Comparison of ENCODE assay signal across 11 cellular contexts in the genomic region with DNA sequence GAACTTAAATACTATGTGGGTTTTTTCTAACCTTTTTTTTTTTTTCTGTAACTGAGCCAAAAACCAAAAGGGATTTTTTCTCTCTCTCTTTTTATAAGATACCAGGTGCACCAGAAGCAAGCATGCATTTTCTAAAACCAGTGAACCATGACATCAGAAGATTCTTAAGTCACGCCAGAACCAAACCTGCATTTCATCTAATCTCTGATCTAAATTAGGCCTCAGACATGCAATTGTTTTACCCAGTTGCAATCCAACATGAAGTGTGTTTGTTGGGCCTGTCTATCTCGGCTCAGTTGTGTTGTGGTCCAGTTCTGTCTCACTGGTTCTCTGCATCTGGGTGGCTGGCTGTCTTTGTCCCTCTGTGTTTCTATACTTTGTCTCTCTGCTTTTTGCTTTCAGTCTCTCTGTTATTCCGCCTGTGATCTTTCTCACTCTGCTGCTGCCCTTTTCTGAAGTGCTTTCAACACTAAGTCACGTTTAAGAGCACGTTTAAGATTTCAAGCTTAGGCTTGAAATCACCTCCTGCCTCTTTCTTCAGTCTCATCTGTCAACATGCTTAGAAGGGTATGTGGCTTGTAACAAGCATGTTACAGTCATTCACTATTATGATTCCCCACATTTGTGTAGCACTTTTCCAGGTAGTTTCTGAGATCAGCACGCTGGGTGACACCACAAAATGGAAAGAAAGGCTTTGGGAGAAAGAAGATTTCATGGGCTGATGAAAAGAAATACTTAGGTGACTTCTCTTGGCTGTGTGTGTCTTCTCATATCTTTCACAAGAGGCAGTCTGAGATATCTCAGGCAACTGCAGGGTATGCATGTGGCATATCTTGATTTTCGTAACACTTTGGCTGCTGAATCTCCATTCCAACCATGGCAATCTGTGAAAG.
DNase-seq lines count a peak whose midpoint lies in the region; ATAC-seq, FAIRE-seq and TF ChIP-seq lines count a peak whose summit lies in the region.
"Had no signal": no experiment of that assay in that cellular context is flagged by ENCODE, and none has a peak within 500 bp of the region (broad histone marks: within the 10 kb centered on the region; RNA-seq: fewer than 3 reads in every experiment).

No MANE protein-coding gene starts in this region.

- WGBS in tibial nerve, 2 donors: 72 to 73% methylated on average over 7 of the region's 7 CpGs

- TF ChIP-seq CTCF in GM10266 (IDR thresholded peaks at IDR 0.05; ENCODE audit: control insufficient read depth, insufficient read depth, low read depth, missing control alignments) (no peak), tibial nerve (IDR thresholded peaks at IDR 0.05) (no peak), Caco-2 (IDR thresholded peaks at IDR 0.05; ENCODE audit: insufficient read depth in 1 of 2, low read depth in 1 of 2, low read length in 1 of 2, severe bottlenecking in 1 of 2, unreplicated experiment in 1 of 2) (no peak)

- no peaks in the 10 kb centered on the region for H3K36me3 ChIP-seq in tibial nerve
- H3K36me3 ChIP-seq in Caco-2 (ENCODE audit: control insufficient read depth, insufficient read depth, low read length): no peaks in the 10 kb centered on the region

- FAIRE-seq in RCC 7860 (lab: Jason Lieb, UNC): peak; percentile 79
- FAIRE-seq: K562 had no signal

- POLR2A ChIA-PET in Caco-2 (lab: Charles Lee): no interaction called here

- no peaks in the 10 kb centered on the region for H3K9me3 Mint-ChIP-seq in Caco-2 (ENCODE audit: unreplicated experiment)

- TF ChIP-seq EP300 in tibial nerve (IDR thresholded peaks at IDR 0.05): no peak

- H3K27me3 ChIP-seq in tibial nerve (no peaks in the 10 kb centered on the region), Caco-2 (replicated peaks; ENCODE audit: control insufficient read depth, insufficient read depth, low read length) (no peaks in the 10 kb centered on the region)

- H3K27me3 Mint-ChIP-seq in Caco-2 (ENCODE audit: insufficient read depth, unreplicated experiment): peaks cover 9% of the 10 kb centered on the region
- H3K27me3 Mint-ChIP-seq: CD4-positive, CD25-positive, alpha-beta regulatory T cell had no signal

- H3K36me3 Mint-ChIP-seq in Caco-2 (ENCODE audit: insufficient read depth, unreplicated experiment): no peaks in the 10 kb centered on the region
- H3K36me3 Mint-ChIP-seq: CD4-positive, CD25-positive, alpha-beta regulatory T cell had no signal

- CTCF ChIA-PET in Caco-2 (lab: Charles Lee): no interaction called here

- H3K4me3 ChIP-seq in tibial nerve: no peak overlapping the region
- H3K4me3 ChIP-seq in Caco-2 (ENCODE audit: low read depth, low read length): no peak overlapping the region
- H3K4me3 ChIP-seq: K562 had no signal

- H3K9me3 ChIP-seq in tibial nerve (peaks cover 0 to 35% (median 4%) of the 10 kb centered on the region in 4 donors), Caco-2 (no peaks in the 10 kb centered on the region; the same call in 1 of the 2 replicates)

- DNase-seq in GM10266 (ENCODE audit: extremely low spot score) (peak; percentile 23), RCC 7860 (ENCODE audit: low spot score) (peak; percentile 24), tibial nerve (ENCODE audit: low spot score in 2 of 2) (no peak), Caco-2 (no peak)
- no peak for DNase-seq in activated T-cell treated with anti-CD3 and anti-CD28 coated beads, Interleukin-2, amount 50 U/mL, for 1 hour
- DNase-seq: CD4-positive, CD25-positive, alpha-beta regulatory T cell; midbrain had no signal

- no peak overlapping the region for H3K27ac Mint-ChIP-seq in Caco-2 (ENCODE audit: unreplicated experiment)

- intact Hi-C loops in Caco-2 (cut with micrococcal nuclease; ENCODE audit: unreplicated experiment): no loop called here

- H3K4me1 ChIP-seq in tibial nerve (no peaks in the 10 kb centered on the region), Caco-2 (no peaks in the 10 kb centered on the region)

- no TSS peak for BruUV-seq in Caco-2 (replicated peaks; lab: Mats Ljungman, UMichigan)

- no peak for TF ChIP-seq POLR2A in tibial nerve (IDR thresholded peaks at IDR 0.05)

- no peaks in the 10 kb centered on the region for H3K4me1 Mint-ChIP-seq in Caco-2 (ENCODE audit: low read depth, unreplicated experiment)
- H3K4me1 Mint-ChIP-seq: CD4-positive, CD25-positive, alpha-beta regulatory T cell had no signal

- ATAC-seq in GM19463 (IDR thresholded peaks at IDR 0.05; ENCODE audit: unreplicated experiment): peak; percentile 72
- ATAC-seq in HG03280 (IDR thresholded peaks at IDR 0.05; ENCODE audit: unreplicated experiment): peak; percentile 53
- no peak for ATAC-seq in GM21447 (IDR thresholded peaks at IDR 0.05; ENCODE audit: unreplicated experiment)
- ATAC-seq: K562 had no signal

- H3K27ac ChIP-seq in tibial nerve: no peak overlapping the region

- H3K4me3 Mint-ChIP-seq in Caco-2 (ENCODE audit: unreplicated experiment): no peak overlapping the region
- H3K4me3 Mint-ChIP-seq: CD4-positive, CD25-positive, alpha-beta regulatory T cell had no signal

Comparison
In these comparisons a context has a peak if more than half of its experiments do, and no peak if none do; other contexts are left out.
1. DNase-seq: peak in GM10266 (single experiment) and RCC 7860 (single experiment); none in tibial nerve (0 of 2), activated T-cell treated with anti-CD3 and anti-CD28 coated beads, Interleukin-2, amount 50 U/mL, for 1 hour (single experiment) and Caco-2 (0 of 2).